ENCODE assay signal across 28 cellular contexts in the genomic region with DNA sequence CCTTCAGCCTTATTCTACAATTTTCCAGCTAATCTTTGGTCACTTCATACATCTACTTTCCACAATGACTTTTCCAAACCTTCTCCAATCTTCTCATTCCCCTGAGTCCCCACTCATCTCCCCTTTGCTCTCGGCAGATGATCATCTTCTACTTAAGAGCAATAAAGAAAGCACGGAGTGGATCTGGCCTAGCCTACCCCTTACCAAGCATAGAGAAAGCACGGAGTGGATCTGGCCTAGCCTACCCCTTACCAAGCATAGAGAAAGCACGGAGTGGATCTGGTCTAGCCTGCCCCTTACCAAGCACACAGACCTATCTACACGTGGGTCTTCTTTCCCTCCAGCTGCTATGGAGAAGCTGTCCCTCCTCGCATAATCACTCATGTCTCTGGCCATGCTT.
"Had no signal": no experiment of that assay in that cellular context is flagged by ENCODE, and none has a peak within 500 bp of the region (broad histone marks: within the 10 kb centered on the region; RNA-seq: fewer than 3 reads in every experiment).

No MANE protein-coding gene starts in this region.

- H3K9me3 Mint-ChIP-seq: activated CD8-positive, alpha-beta T cell treated with anti-CD3 and anti-CD28 coated beads for 36 hours; activated T-cell treated with anti-CD3 and anti-CD28 coated beads, Interleukin-2, amount 50 U/mL, for 4 hours; dendritic cell treated with granulocyte-macrophage colony-stimulating factor and Interleukin-4, amounts not matched to agents 40 ng/mL and 50 ng/mL, for 4 days; endodermal cell had no signal

- ATAC-seq: activated CD8-positive, alpha-beta T cell treated with anti-CD3 and anti-CD28 coated beads for 36 hours; activated T-cell treated with anti-CD3 and anti-CD28 coated beads, Interleukin-2, amount 50 U/mL, for 4 hours; activated T-helper 17 cell treated with anti-CD3 and anti-CD28 coated beads, Interleukin-2, amount 50 U/mL, for 72 hours; esophagus mucosa; gastroesophageal sphincter had no signal

- H3K4me1 ChIP-seq: gastroesophageal sphincter had no signal

- DNase-seq: activated CD4-positive, alpha-beta T cell treated with anti-CD3 and anti-CD28 coated beads for 1 hour; activated CD4-positive, alpha-beta T cell treated with anti-CD3 and anti-CD28 coated beads for 48 hours; activated CD4-positive, alpha-beta T cell treated with anti-CD3 and anti-CD28 coated beads, Interleukin-2, amount 50 U/mL, for 1 hour; activated CD4-positive, alpha-beta T cell treated with anti-CD3 and anti-CD28 coated beads, Interleukin-2, amount 50 U/mL, for 48 hours; activated CD8-positive, alpha-beta memory T cell treated with anti-CD3 and anti-CD28 coated beads for 24 hours; activated CD8-positive, alpha-beta T cell treated with anti-CD3 and anti-CD28 coated beads for 36 hours; activated effector memory CD4-positive, alpha-beta T cell treated with Interleukin-2 at 50 U/mL for 16 hours; activated gamma-delta T cell treated with Interleukin-2 at 50 U/mL for 16 hours; activated naive CD4-positive, alpha-beta T cell treated with anti-CD3 and anti-CD28 coated beads, Interleukin-2, amount 50 U/mL, for 16 hours; activated naive CD4-positive, alpha-beta T cell treated with Interleukin-2 at 50 U/mL for 16 hours; activated T-cell treated with anti-CD3 and anti-CD28 coated beads, Interleukin-2, amount 50 U/mL, for 4 hours; amniotic stem cell; anterior cingulate cortex; brain microvascular endothelial cell; dorsolateral prefrontal cortex; effector memory CD4-positive, alpha-beta T cell; endodermal cell; foreskin melanocyte; T-helper 2 cell had no signal

- H3K36me3 Mint-ChIP-seq: activated naive CD8-positive, alpha-beta T cell had no signal

- H3K4me3 Mint-ChIP-seq: activated CD8-positive, alpha-beta T cell treated with anti-CD3 and anti-CD28 coated beads for 36 hours; activated naive CD8-positive, alpha-beta T cell; activated T-cell treated with anti-CD3 and anti-CD28 coated beads, Interleukin-2, amount 50 U/mL, for 4 hours; activated T-helper 17 cell treated with anti-CD3 and anti-CD28 coated beads, Interleukin-2, amount 50 U/mL, for 72 hours; central memory CD8-positive, alpha-beta T cell; dendritic cell treated with granulocyte-macrophage colony-stimulating factor and Interleukin-4, amounts not matched to agents 40 ng/mL and 50 ng/mL, for 4 days; endodermal cell had no signal

- H3K27ac ChIP-seq: brain microvascular endothelial cell, coronary artery, gastroesophageal sphincter had no signal

- H3K9me3 ChIP-seq: gastroesophageal sphincter had no signal

- H3K27ac Mint-ChIP-seq: activated CD8-positive, alpha-beta T cell treated with anti-CD3 and anti-CD28 coated beads for 36 hours; activated naive CD8-positive, alpha-beta T cell; activated T-helper 17 cell treated with anti-CD3 and anti-CD28 coated beads, Interleukin-2, amount 50 U/mL, for 72 hours; dendritic cell treated with granulocyte-macrophage colony-stimulating factor and Interleukin-4, amounts not matched to agents 40 ng/mL and 50 ng/mL, for 4 days; endodermal cell had no signal

- H3K4me3 ChIP-seq: coronary artery, dorsolateral prefrontal cortex, gastroesophageal sphincter had no signal

- H3K4me1 Mint-ChIP-seq: activated T-helper 17 cell treated with anti-CD3 and anti-CD28 coated beads, Interleukin-2, amount 50 U/mL, for 72 hours; central memory CD8-positive, alpha-beta T cell had no signal

- H3K27me3 Mint-ChIP-seq: central memory CD8-positive, alpha-beta T cell; dendritic cell treated with granulocyte-macrophage colony-stimulating factor and Interleukin-4, amounts not matched to agents 40 ng/mL and 50 ng/mL, for 4 days had no signal

- FAIRE-seq: astrocyte, bronchial epithelial cell had no signal

- H3K27me3 ChIP-seq: brain microvascular endothelial cell, dorsolateral prefrontal cortex, gastroesophageal sphincter had no signal

- H3K36me3 ChIP-seq: brain microvascular endothelial cell, gastroesophageal sphincter had no signal
